Comparison of ENCODE assay signal across 20 cellular contexts in genomic region chr17:78868391-78868790, GRCh38. TPM values are rescaled to one million over a fixed set of nuclear protein-coding genes. Genes with fewer than 3 reads are reported as not detected.
DNase-seq lines count a peak whose midpoint lies in the region; ATAC-seq and TF ChIP-seq lines count a peak whose summit lies in the region.
"Had no signal": no experiment of that assay in that cellular context is flagged by ENCODE, and none has a peak within 500 bp of the region (broad histone marks: within the 10 kb centered on the region; RNA-seq: fewer than 3 reads in every experiment).

No MANE protein-coding gene starts in this region.

- in situ Hi-C loops in Caki2 (cut with HindIII; ENCODE audit: low pct_unique_long_range_greater_than_20kb, low sequenced_read_pairs) = no loop called here

- H2AFZ ChIP-seq in fibroblast of lung (ENCODE audit: low read length) = no peak overlapping the region

- H4K20me1 ChIP-seq in fibroblast of lung (ENCODE audit: control insufficient read depth, extremely low read depth, insufficient read depth, low read length) = no peaks in the 10 kb centered on the region

- DNase-seq in Caki2 (ENCODE audit: low read depth) = peak; percentile 42
- DNase-seq in SJSA1 (ENCODE audit: low read depth in 1 of 2, low spot score in 2 of 2) = peak; percentile 73 to 74
- peak; percentile 73 to 87 for DNase-seq in fibroblast of lung (ENCODE audit: low read depth in 2 of 2)
- DNase-seq in stimulated activated naive B cell treated with anti-CD40 and anti-IgM and Interleukin-4, amounts not matched to agents 10 μg/mL and 1 μg/mL and 100 μg/mL, for 72 hours = no peak
- no peak for DNase-seq in GF-D8 (lab: John Stamatoyannopoulos, UW)
- DNase-seq in NCI-H146 (lab: John Stamatoyannopoulos, UW) = no peak
- no peak for DNase-seq in CD4-positive, alpha-beta T cell
- DNase-seq: activated CD4-positive, alpha-beta memory T cell treated with anti-CD3 and anti-CD28 coated beads, Interleukin-2, amount 10 ng/mL, durations not matched to agents 7 days and 5 days; CD4-positive, alpha-beta memory T cell; endodermal cell; glutamatergic neuron; islet precursor cell; NCI-H1694 treated with DMSO at 0.1 percent for 48 hours; NCI-H524; PC-3; right cardiac atrium; stimulated activated CD4-positive, alpha-beta T cell treated with anti-CD3 and anti-CD28 coated beads, Interleukin-4, amount 100 ng/mL, for 4 hours; upper lobe of right lung had no signal

- peaks cover 2 to 4% of the 10 kb centered on the region in 2 donors for H3K36me3 Mint-ChIP-seq in stimulated activated naive B cell treated with anti-CD40 and anti-IgM and Interleukin-4, amounts not matched to agents 10 μg/mL and 1 μg/mL and 100 μg/mL, for 72 hours
- H3K36me3 Mint-ChIP-seq in CD4-positive, alpha-beta T cell (ENCODE audit: low read depth) = no peaks in the 10 kb centered on the region
- H3K36me3 Mint-ChIP-seq: CD4-positive, alpha-beta memory T cell had no signal

- H3K9ac ChIP-seq in fibroblast of lung (ENCODE audit: insufficient read depth, low read length) = no peak overlapping the region

- TF ChIP-seq CTCF in fibroblast of lung (conservative IDR thresholded peaks at IDR 0.05 in 1 of 2, IDR thresholded peaks at IDR 0.05 in 1 of 2; ENCODE audit: low read depth in 1 of 2, low read length in 2 of 2) = no peak
- TF ChIP-seq CTCF in CD4-positive, alpha-beta T cell (IDR thresholded peaks at IDR 0.05) = no peak

- CTCF ChIA-PET in CD4-positive, alpha-beta T cell (lab: Charles Lee) = no interaction called here

- no peak overlapping the region for H3K4me3 Mint-ChIP-seq in stimulated activated naive B cell treated with anti-CD40 and anti-IgM and Interleukin-4, amounts not matched to agents 10 μg/mL and 1 μg/mL and 100 μg/mL, for 72 hours
- H3K4me3 Mint-ChIP-seq in CD4-positive, alpha-beta T cell = no peak overlapping the region
- H3K4me3 Mint-ChIP-seq: activated CD4-positive, alpha-beta memory T cell treated with anti-CD3 and anti-CD28 coated beads, Interleukin-2, amount 10 ng/mL, durations not matched to agents 7 days and 5 days; CD4-positive, alpha-beta memory T cell; endodermal cell had no signal

- no peak overlapping the region for H3K4me3 ChIP-seq in SJSA1
- no peak overlapping the region for H3K4me3 ChIP-seq in fibroblast of lung (replicated peaks in 1 of 4; ENCODE audit: control extremely low read depth in 1 of 4, insufficient read depth in 1 of 4, low read depth in 3 of 4, low read length in 4 of 4)
- H3K4me3 ChIP-seq: upper lobe of right lung had no signal

- peak overlapping the region; percentile 49 for H3K27ac ChIP-seq in SJSA1
- peak overlapping the region; percentile 5 for H3K27ac ChIP-seq in fibroblast of lung (ENCODE audit: insufficient read depth, low read length)
- no peak overlapping the region for H3K27ac ChIP-seq in CD4-positive, alpha-beta T cell (ENCODE audit: low read depth, low read length)
- H3K27ac ChIP-seq: upper lobe of right lung, VCaP had no signal

- POLR2A ChIA-PET in CD4-positive, alpha-beta T cell (lab: Charles Lee) = no interaction called here

- H3K27me3 Mint-ChIP-seq in stimulated activated naive B cell treated with anti-CD40 and anti-IgM and Interleukin-4, amounts not matched to agents 10 μg/mL and 1 μg/mL and 100 μg/mL, for 72 hours = no peaks in the 10 kb centered on the region
- no peaks in the 10 kb centered on the region for H3K27me3 Mint-ChIP-seq in CD4-positive, alpha-beta T cell

- H3K4me1 Mint-ChIP-seq in stimulated activated naive B cell treated with anti-CD40 and anti-IgM and Interleukin-4, amounts not matched to agents 10 μg/mL and 1 μg/mL and 100 μg/mL, for 72 hours = peaks cover 0 to 3% of the 10 kb centered on the region in 2 donors
- H3K4me1 Mint-ChIP-seq in CD4-positive, alpha-beta T cell (ENCODE audit: low read depth) = no peaks in the 10 kb centered on the region
- H3K4me1 Mint-ChIP-seq: endodermal cell had no signal

- H3K4me1 ChIP-seq in SJSA1 (replicated peaks) (peaks cover 23% of the 10 kb centered on the region), fibroblast of lung (ENCODE audit: control insufficient read depth, extremely low read depth, insufficient read depth, low read length) (peaks cover 25% of the 10 kb centered on the region)

- H3K9me3 ChIP-seq in SJSA1 (replicated peaks) (no peaks in the 10 kb centered on the region), fibroblast of lung (ENCODE audit: control insufficient read depth, insufficient read depth, low read depth, low read length) (no peaks in the 10 kb centered on the region)
- H3K9me3 ChIP-seq in CD4-positive, alpha-beta T cell (ENCODE audit: control insufficient read depth, low read length) = no peaks in the 10 kb centered on the region
- H3K9me3 ChIP-seq: upper lobe of right lung had no signal

- no peaks in the 10 kb centered on the region for H3K9me3 Mint-ChIP-seq in stimulated activated naive B cell treated with anti-CD40 and anti-IgM and Interleukin-4, amounts not matched to agents 10 μg/mL and 1 μg/mL and 100 μg/mL, for 72 hours
- H3K9me3 Mint-ChIP-seq in CD4-positive, alpha-beta T cell = no peaks in the 10 kb centered on the region
- H3K9me3 Mint-ChIP-seq: activated CD4-positive, alpha-beta memory T cell treated with anti-CD3 and anti-CD28 coated beads, Interleukin-2, amount 10 ng/mL, durations not matched to agents 7 days and 5 days; CD4-positive, alpha-beta memory T cell; endodermal cell had no signal

- H3K36me3 ChIP-seq in SJSA1 = peaks cover 71% of the 10 kb centered on the region
- H3K36me3 ChIP-seq in fibroblast of lung (ENCODE audit: control insufficient read depth, insufficient read depth, low read length) = peaks cover 20% of the 10 kb centered on the region

- intact Hi-C loops in CD4-positive, alpha-beta T cell (cut with DNase I, micrococcal nuclease) = loop anchor here in 1 of 2 experiments (5.0 kb wide), 1 partner anchor 54 kb away; no protein-coding TSS in a partner anchor

- H3K27me3 ChIP-seq in SJSA1 (replicated peaks) (no peaks in the 10 kb centered on the region), fibroblast of lung (ENCODE audit: control insufficient read depth, insufficient read depth, low read length) (no peaks in the 10 kb centered on the region)
- no peaks in the 10 kb centered on the region for H3K27me3 ChIP-seq in CD4-positive, alpha-beta T cell (ENCODE audit: control insufficient read depth, insufficient read depth, low read length)
- H3K27me3 ChIP-seq: upper lobe of right lung had no signal

- peaks cover 28% of the 10 kb centered on the region for H3K79me2 ChIP-seq in fibroblast of lung (ENCODE audit: control insufficient read depth, insufficient read depth, low read length)

- H3K27ac Mint-ChIP-seq in stimulated activated naive B cell treated with anti-CD40 and anti-IgM and Interleukin-4, amounts not matched to agents 10 μg/mL and 1 μg/mL and 100 μg/mL, for 72 hours = peak overlapping the region; percentile 42
- H3K27ac Mint-ChIP-seq in CD4-positive, alpha-beta T cell = no peak overlapping the region
- H3K27ac Mint-ChIP-seq: activated CD4-positive, alpha-beta memory T cell treated with anti-CD3 and anti-CD28 coated beads, Interleukin-2, amount 10 ng/mL, durations not matched to agents 7 days and 5 days; CD4-positive, alpha-beta memory T cell; endodermal cell had no signal

- ATAC-seq in stimulated activated naive B cell treated with anti-CD40 and anti-IgM and Interleukin-4, amounts not matched to agents 10 μg/mL and 1 μg/mL and 100 μg/mL, for 72 hours (replicated peaks) = no peak
- no peak for ATAC-seq in HG02571 (IDR thresholded peaks at IDR 0.05; ENCODE audit: unreplicated experiment)
- no peak for ATAC-seq in CD4-positive, alpha-beta T cell (ENCODE audit: poor library complexity)
- ATAC-seq: PC-3, right cardiac atrium, upper lobe of right lung had no signal

- H3K4me2 ChIP-seq in fibroblast of lung (ENCODE audit: extremely low read depth, insufficient read depth, low read length) = peak overlapping the region; percentile 15

RNA-seq across cellular contexts. Expression of gene USP36, which starts 27.8 kb away (rescaled TPM):
- total RNA-seq in Caki2 (2014; rRNA removed; shearing (Covaris generic); ENCODE audit: low replicate concordance) = 28.8 and 32.9 TPM in 2 replicates
- total RNA-seq in SJSA1 (2014; rRNA removed; shearing (Covaris generic)) = 11.4 and 22.9 TPM in 2 replicates
- 16.7 and 18.3 TPM in 2 replicates for total RNA-seq in fibroblast of lung
- 15.4 and 27.4 TPM in 2 replicates for polyA plus RNA-seq in fibroblast of lung
- 18.2 and 25.0 TPM in 2 replicates for polyA plus RNA-seq in fibroblast of lung (2012)
- 48.3 and 92.3 TPM in 2 replicates for polyA minus RNA-seq in fibroblast of lung (ENCODE audit: low replicate concordance)
- total RNA-seq in CD4-positive, alpha-beta T cell = 100 to 1,000 TPM; 489 to 494 TPM

RNA-seq across cellular contexts. Expression of gene CEP295NL, which starts 34.6 kb away (rescaled TPM):
- total RNA-seq in Caki2 (2014; rRNA removed; shearing (Covaris generic); ENCODE audit: low replicate concordance) = 0.35 TPM in 1 of 2 replicates, not detected in the other
- total RNA-seq in SJSA1 (2014; rRNA removed; shearing (Covaris generic)) = 0.22 and 0.34 TPM in 2 replicates
- total RNA-seq in fibroblast of lung = 2.3 and 2.8 TPM in 2 replicates
- polyA plus RNA-seq in fibroblast of lung = 0.10 and 0.15 TPM in 2 replicates
- polyA plus RNA-seq in fibroblast of lung (2012) = 0.15 and 0.35 TPM in 2 replicates
- 0.56 TPM in 1 of 2 replicates, not detected in the other for polyA minus RNA-seq in fibroblast of lung (ENCODE audit: low replicate concordance)
- 1 to 10 TPM; 2.6 to 2.7 TPM for total RNA-seq in CD4-positive, alpha-beta T cell
- total RNA-seq: activated CD4-positive, alpha-beta memory T cell treated with anti-CD3 and anti-CD28 coated beads, Interleukin-2, amount 10 ng/mL, durations not matched to agents 7 days and 5 days had no signal
- polyA plus RNA-seq: CD4-positive, alpha-beta memory T cell had no signal

RNA-seq across cellular contexts. Expression of gene TIMP2, which starts 56.8 kb away (rescaled TPM):
- 70.1 and 77.2 TPM in 2 replicates for total RNA-seq in Caki2 (2014; rRNA removed; shearing (Covaris generic); ENCODE audit: low replicate concordance)
- total RNA-seq in SJSA1 (2014; rRNA removed; shearing (Covaris generic)) = 122 and 166 TPM in 2 replicates
- 88.9 and 155 TPM in 2 replicates for total RNA-seq in fibroblast of lung
- 607 and 745 TPM in 2 replicates for polyA plus RNA-seq in fibroblast of lung
- polyA plus RNA-seq in fibroblast of lung (2012) = 667 and 999 TPM in 2 replicates
- 484 and 816 TPM in 2 replicates for polyA minus RNA-seq in fibroblast of lung (ENCODE audit: low replicate concordance)
- total RNA-seq in CD4-positive, alpha-beta T cell = 1 to 10 TPM; 6.2 to 7.0 TPM

Comparison
In these comparisons a context has a peak if more than half of its experiments do, and no peak if none do; other contexts are left out.
1. DNase-seq: peak in Caki2 (single experiment), SJSA1 (2 of 2) and fibroblast of lung (2 of 2); none in stimulated activated naive B cell treated with anti-CD40 and anti-IgM and Interleukin-4, amounts not matched to agents 10 μg/mL and 1 μg/mL and 100 μg/mL, for 72 hours (single experiment), GF-D8 (single experiment), NCI-H146 (single experiment) and CD4-positive, alpha-beta T cell (0 of 10).
2. RNA of gene USP36, which starts 27.8 kb away (total RNA-seq): 489 to 494 TPM in CD4-positive, alpha-beta T cell; 28.8 to 32.9 TPM in Caki2, 11.4 to 22.9 TPM in SJSA1 and 16.7 to 18.3 TPM in fibroblast of lung; every median in the first group is over 10 times any median in the second.